9 cellular contexts compared by ENCODE assay signal in the genomic region with DNA sequence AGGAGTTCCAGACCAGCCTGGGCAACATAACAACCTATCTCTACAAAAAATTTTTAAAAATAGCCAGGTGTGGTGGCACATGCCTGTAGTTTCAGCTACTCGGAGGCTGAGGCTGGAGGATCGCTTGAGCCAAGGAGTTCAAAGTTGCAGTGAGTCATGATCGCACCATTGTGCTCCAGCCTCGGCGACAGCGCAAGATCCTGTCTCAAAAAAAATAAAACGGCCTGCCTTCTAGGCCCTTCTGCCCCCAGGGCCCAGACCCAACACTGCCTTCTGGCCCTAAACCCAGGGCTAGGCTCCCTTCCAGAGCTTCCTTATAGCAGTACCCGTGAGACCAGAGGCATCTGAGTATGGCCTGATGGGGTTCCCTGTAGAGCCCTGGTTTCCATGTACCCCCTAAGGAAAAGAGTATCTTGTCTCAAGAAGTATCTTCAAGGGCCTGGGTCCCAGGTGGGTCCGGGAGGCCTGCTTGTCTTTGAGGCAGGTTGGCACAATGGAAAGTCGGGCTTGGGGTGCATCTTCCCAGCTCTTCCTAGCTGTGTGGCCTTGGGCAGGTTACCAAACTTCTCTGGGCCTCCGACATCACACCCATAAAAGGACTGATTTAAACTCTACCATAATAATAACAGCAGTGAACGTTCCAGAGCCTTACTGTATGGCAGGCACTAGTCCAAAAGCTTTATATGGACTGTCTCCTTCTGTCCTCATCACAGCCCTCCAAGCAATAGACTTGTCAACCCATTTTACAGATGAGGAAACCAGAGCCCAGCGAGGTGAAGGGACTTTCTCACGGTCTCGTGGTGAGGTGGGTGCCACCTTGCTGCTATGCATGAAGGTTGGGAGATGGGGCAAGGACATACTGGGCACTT. TPM values are rescaled to one million over a fixed set of nuclear protein-coding genes. Genes with fewer than 3 reads are reported as not detected.
DNase-seq lines count a peak whose midpoint lies in the region; ATAC-seq and TF ChIP-seq lines count a peak whose summit lies in the region.
"Had no signal": no experiment of that assay in that cellular context is flagged by ENCODE, and none has a peak within 500 bp of the region (broad histone marks: within the 10 kb centered on the region; RNA-seq: fewer than 3 reads in every experiment).

No MANE protein-coding gene starts in this region.

- H3K9me3 Mint-ChIP-seq in CD8-positive, alpha-beta memory T cell: no peaks in the 10 kb centered on the region
- no peaks in the 10 kb centered on the region for H3K9me3 Mint-ChIP-seq in MCF 10A (ENCODE audit: unreplicated experiment)
- no peaks in the 10 kb centered on the region for H3K9me3 Mint-ChIP-seq in natural killer cell

- H3K4me3 Mint-ChIP-seq in CD8-positive, alpha-beta memory T cell: no peak overlapping the region
- no peak overlapping the region for H3K4me3 Mint-ChIP-seq in MCF 10A (ENCODE audit: unreplicated experiment)
- peak overlapping the region; percentile 25 for H3K4me3 Mint-ChIP-seq in natural killer cell

- peaks cover 0 to 62% (median 15%) of the 10 kb centered on the region in 3 donors for H3K36me3 Mint-ChIP-seq in CD8-positive, alpha-beta memory T cell
- H3K36me3 Mint-ChIP-seq in MCF 10A (ENCODE audit: insufficient read depth, unreplicated experiment) (peaks cover 44% of the 10 kb centered on the region), natural killer cell (no peaks in the 10 kb centered on the region)

- no peak overlapping the region for H3K4me3 ChIP-seq in CD8-positive, alpha-beta memory T cell (ENCODE audit: low read length)

- peaks cover 49 to 74% (median 51%) of the 10 kb centered on the region in 3 donors for H3K4me1 Mint-ChIP-seq in CD8-positive, alpha-beta memory T cell
- H3K4me1 Mint-ChIP-seq in MCF 10A (ENCODE audit: insufficient read depth, unreplicated experiment) (peaks cover 20% of the 10 kb centered on the region), natural killer cell (peaks cover 41 to 59% of the 10 kb centered on the region in 2 donors)

- H3K4me1 ChIP-seq in CD8-positive, alpha-beta memory T cell (ENCODE audit: insufficient read depth, low read length): peaks cover 54% of the 10 kb centered on the region

- no peaks in the 10 kb centered on the region for H3K9me3 ChIP-seq in CD8-positive, alpha-beta memory T cell (ENCODE audit: low read length)

- no peak overlapping the region for H3K27ac ChIP-seq in CD8-positive, alpha-beta memory T cell (ENCODE audit: low read depth, low read length)

- no peaks in the 10 kb centered on the region for H3K27me3 Mint-ChIP-seq in CD8-positive, alpha-beta memory T cell
- H3K27me3 Mint-ChIP-seq in MCF 10A (ENCODE audit: insufficient read depth, unreplicated experiment): no peaks in the 10 kb centered on the region
- H3K27me3 Mint-ChIP-seq in natural killer cell (ENCODE audit: low read depth in 2 of 2): no peaks in the 10 kb centered on the region

- intact Hi-C loops in MCF 10A (cut with micrococcal nuclease): loop anchor here (5.0 kb wide), 1 partner anchor 36 kb away; no protein-coding TSS in a partner anchor
- intact Hi-C loops in natural killer cell (cut with micrococcal nuclease): loop anchor here (1.0 kb wide), 1 partner anchor 11 kb away; no protein-coding TSS in a partner anchor

- H3K36me3 ChIP-seq in CD8-positive, alpha-beta memory T cell (ENCODE audit: insufficient read depth, low read length): peaks cover 15% of the 10 kb centered on the region

- no peak for DNase-seq in CD8-positive, alpha-beta memory T cell
- DNase-seq in MCF 10A (ENCODE audit: unreplicated experiment) (peak; percentile 64), natural killer cell (no peak), NCI-H1105 (lab: John Stamatoyannopoulos, UW) (no peak), medulla oblongata (ENCODE audit: extremely low spot score) (no peak)
- DNase-seq: DND-41, NCI-H1105 treated with DMSO at 0.1 percent for 48 hours had no signal

- TF ChIP-seq CTCF in MCF 10A (IDR thresholded peaks at IDR 0.05; ENCODE audit: unreplicated experiment) (no peak), natural killer cell (IDR thresholded peaks at IDR 0.05) (no peak)

- peak overlapping the region in 7 of 8 donors; percentile 42 to 85 (median 79) for H3K27ac Mint-ChIP-seq in CD8-positive, alpha-beta memory T cell
- peak overlapping the region; percentile 93 for H3K27ac Mint-ChIP-seq in MCF 10A (ENCODE audit: low read depth, unreplicated experiment)
- peak overlapping the region; percentile 85 to 95 for H3K27ac Mint-ChIP-seq in natural killer cell

- BruUV-seq in MCF 10A (replicated peaks; lab: Mats Ljungman, UMichigan): no TSS peak

- no peaks in the 10 kb centered on the region for H3K27me3 ChIP-seq in CD8-positive, alpha-beta memory T cell (ENCODE audit: insufficient read depth, low read length, poor library complexity, severe bottlenecking)

- CTCF ChIA-PET in CD8-positive, alpha-beta memory T cell (lab: Charles Lee): interaction anchor here (1.0 to 1.4 kb wide), 2 partner anchors 34 to 36 kb away, joined by 3 to 4 read pairs; no protein-coding TSS in a partner anchor
- CTCF ChIA-PET in MCF 10A (lab: Yijun Ruan, JAX): interaction anchor here (0.5 to 1.8 kb wide), 11 partner anchors 10 to 847 kb away, joined by 3 to 7 read pairs (median 3); a partner anchor contains a TSS

- POLR2A ChIA-PET in CD8-positive, alpha-beta memory T cell (lab: Charles Lee): interaction anchor here (0.6 kb wide), 1 partner anchor 35 kb away, joined by 3 read pairs; no protein-coding TSS in a partner anchor
- POLR2A ChIA-PET in MCF 10A (lab: Yijun Ruan, JAX): interaction anchor here (0.6 to 4.4 kb wide), 12 partner anchors 10 to 1087 kb away, joined by 3 to 48 read pairs (median 5); a partner anchor contains a TSS

- ATAC-seq in natural killer cell (peak; percentile 37 to 50 (median 47)), HG03139 (IDR thresholded peaks at IDR 0.05; ENCODE audit: unreplicated experiment) (no peak)

RNA-seq across cellular contexts. Expression of a gene that starts 9.7 kb away (rescaled TPM):
- total RNA-seq in CD8-positive, alpha-beta memory T cell: 10 to 100 TPM; 27.3 to 27.6 TPM
- polyA plus RNA-seq in CD8-positive, alpha-beta memory T cell: 42.7 TPM
- 30.9 and 31.6 TPM in 2 replicates for total RNA-seq in MCF 10A (2022)
- 10 to 100 TPM; 60.0 to 82.9 (median 67.9) TPM for total RNA-seq in natural killer cell

RNA-seq across cellular contexts. Expression of a gene that starts 9.8 kb away (rescaled TPM):
- total RNA-seq in CD8-positive, alpha-beta memory T cell: 10 to 100 TPM in 1 of 2 experiments, 1 to 10 TPM in 1; 8.9 to 10.4 TPM
- 8.8 TPM for polyA plus RNA-seq in CD8-positive, alpha-beta memory T cell
- total RNA-seq in MCF 10A (2022) (3.8 and 5.7 TPM in 2 replicates), natural killer cell (10 to 100 TPM in 1 of 3 donors, 1 to 10 TPM in 2; 8.9 to 11.3 (median 9.1) TPM)

RNA-seq across cellular contexts. Expression of a gene that starts 29.2 kb away (rescaled TPM):
- total RNA-seq in CD8-positive, alpha-beta memory T cell: under 1 TPM in 1 of 2 experiments, not detected in 1; 0.20 TPM
- 0.64 TPM for polyA plus RNA-seq in CD8-positive, alpha-beta memory T cell
- total RNA-seq in MCF 10A (2022) (0.70 and 2.0 TPM in 2 replicates), natural killer cell (1 to 10 TPM; 5.4 to 6.0 (median 5.4) TPM)
- polyA plus RNA-seq: neural cell had no signal

RNA-seq across cellular contexts. Expression of a gene that starts 55.8 kb away (rescaled TPM):
- 10 to 100 TPM; 15.3 to 17.1 TPM for total RNA-seq in CD8-positive, alpha-beta memory T cell
- polyA plus RNA-seq in CD8-positive, alpha-beta memory T cell: 6.8 TPM
- total RNA-seq in MCF 10A (2022): 12.0 and 16.9 TPM in 2 replicates
- 1 to 10 TPM; 4.8 to 8.9 (median 6.7) TPM for total RNA-seq in natural killer cell

RNA-seq across cellular contexts. Expression of a gene that starts 55.9 kb away (rescaled TPM):
- total RNA-seq in CD8-positive, alpha-beta memory T cell: 100 to 1,000 TPM; 144 to 150 TPM
- 41.3 TPM for polyA plus RNA-seq in CD8-positive, alpha-beta memory T cell
- total RNA-seq in MCF 10A (2022) (47.3 and 54.9 TPM in 2 replicates), natural killer cell (10 to 100 TPM; 53.9 to 66.4 (median 58.3) TPM)
